In genomic region chr11:12675951-12676711, GRCh38 we compare ENCODE assay signal across 8 cellular contexts.
DNase-seq lines count a peak whose midpoint lies in the region; ATAC-seq lines count a peak whose summit lies in the region.

No MANE protein-coding gene starts in this region.

- peak overlapping the region; percentile 52 for H3K4me3 Mint-ChIP-seq in stimulated activated effector memory CD8-positive, alpha-beta T cell treated with anti-CD3 and anti-CD28 coated beads, Interleukin-12 subunit alpha, Interleukin-12 subunit beta, amount 100 ng/mL, for 72 hours

- H3K36me3 Mint-ChIP-seq in stimulated activated effector memory CD8-positive, alpha-beta T cell treated with anti-CD3 and anti-CD28 coated beads, Interleukin-12 subunit alpha, Interleukin-12 subunit beta, amount 100 ng/mL, for 72 hours, result no peaks in the 10 kb centered on the region

- no peaks in the 10 kb centered on the region for H3K4me1 Mint-ChIP-seq in stimulated activated effector memory CD8-positive, alpha-beta T cell treated with anti-CD3 and anti-CD28 coated beads, Interleukin-12 subunit alpha, Interleukin-12 subunit beta, amount 100 ng/mL, for 72 hours

- ATAC-seq in stimulated activated effector memory CD8-positive, alpha-beta T cell treated with anti-CD3 and anti-CD28 coated beads, Interleukin-12 subunit alpha, Interleukin-12 subunit beta, amount 100 ng/mL, for 72 hours, result no peak

- H3K36me3 ChIP-seq in iPS DF 6.9 (ENCODE audit: control insufficient read depth, insufficient read depth, low read length), result no peaks in the 10 kb centered on the region

- peaks cover 4% of the 10 kb centered on the region; the same call in 1 of the 2 replicates for H3K4me1 ChIP-seq in iPS DF 6.9 (ENCODE audit: control insufficient read depth, insufficient read depth, low read length)

- H3K9me3 Mint-ChIP-seq in stimulated activated effector memory CD8-positive, alpha-beta T cell treated with anti-CD3 and anti-CD28 coated beads, Interleukin-12 subunit alpha, Interleukin-12 subunit beta, amount 100 ng/mL, for 72 hours, result no peaks in the 10 kb centered on the region

- DNase-seq in NCI-H2029 treated with DMSO at 0.1 percent for 48 hours (lab: John Stamatoyannopoulos, UW) (peak; percentile 72), NCI-H2029 (lab: John Stamatoyannopoulos, UW) (no peak), SW480 (ENCODE audit: low spot score) (peak; percentile 54), iPS DF 6.9 (ENCODE audit: low read depth, low spot score) (no peak), NCI-H446 treated with DMSO at 0.1 percent for 48 hours (lab: John Stamatoyannopoulos, UW) (no peak), iPS-NIHi11 (ENCODE audit: low spot score) (no peak)
- no peak for DNase-seq in stimulated activated effector memory CD8-positive, alpha-beta T cell treated with anti-CD3 and anti-CD28 coated beads, Interleukin-12 subunit alpha, Interleukin-12 subunit beta, amount 100 ng/mL, for 72 hours (ENCODE audit: low spot score in 2 of 2)
- DNase-seq in activated CD4-positive, alpha-beta T cell treated with anti-CD3 and anti-CD28 coated beads for 1 hour, result no peak

- no peaks in the 10 kb centered on the region for H3K9me3 ChIP-seq in iPS DF 6.9 (ENCODE audit: control insufficient read depth, insufficient read depth, low read length)

- H3K27ac Mint-ChIP-seq in stimulated activated effector memory CD8-positive, alpha-beta T cell treated with anti-CD3 and anti-CD28 coated beads, Interleukin-12 subunit alpha, Interleukin-12 subunit beta, amount 100 ng/mL, for 72 hours, result no peak overlapping the region

- no peak overlapping the region for H3K27ac ChIP-seq in iPS DF 6.9 (ENCODE audit: low read length)

- peak overlapping the region; percentile 37; the same call in 1 of the 2 replicates for H3K4me3 ChIP-seq in iPS DF 6.9 (ENCODE audit: low read length)

- no peaks in the 10 kb centered on the region; the same call in 1 of the 2 replicates for H3K27me3 ChIP-seq in iPS DF 6.9 (ENCODE audit: control insufficient read depth, insufficient read depth, low read length)

- WGBS in iPS DF 6.9 (ENCODE audit: insufficient coverage, insufficient read length), result no CpG with 5 or more reads among the region's 11 CpGs

Comparison
In these comparisons a context has a peak if more than half of its experiments do, and no peak if none do; other contexts are left out.
1. DNase-seq: peak in NCI-H2029 treated with DMSO at 0.1 percent for 48 hours (single experiment) and SW480 (single experiment); none in NCI-H2029 (single experiment), iPS DF 6.9 (single experiment), stimulated activated effector memory CD8-positive, alpha-beta T cell treated with anti-CD3 and anti-CD28 coated beads, Interleukin-12 subunit alpha, Interleukin-12 subunit beta, amount 100 ng/mL, for 72 hours (0 of 2), NCI-H446 treated with DMSO at 0.1 percent for 48 hours (single experiment), iPS-NIHi11 (single experiment) and activated CD4-positive, alpha-beta T cell treated with anti-CD3 and anti-CD28 coated beads for 1 hour (single experiment).